ENCODE assay signal across 14 cellular contexts in genomic region chr5:59358005-59358404, GRCh38.
A peak's percentile ranks its signal among the peaks of the same experiment; 100 is the strongest.
DNase-seq lines count a peak whose midpoint lies in the region; ATAC-seq and TF ChIP-seq lines count a peak whose summit lies in the region.
"Had no signal": no experiment of that assay in that cellular context is flagged by ENCODE, and none has a peak within 500 bp of the region (broad histone marks: within the 10 kb centered on the region; RNA-seq: fewer than 3 reads in every experiment).

No MANE protein-coding gene starts in this region.

- H3K4me3 Mint-ChIP-seq in naive thymus-derived CD4-positive, alpha-beta T cell: no peak overlapping the region
- H3K4me3 Mint-ChIP-seq: dendritic cell treated with granulocyte-macrophage colony-stimulating factor and Interleukin-4, amounts not matched to agents 40 ng/mL and 50 ng/mL, for 4 days had no signal

- intact Hi-C loops in adrenal gland (cut with DNase I) (no loop called here), prostate gland (cut with DNase I) (loop anchor here (5.0 kb wide), 1 partner anchor 86 kb away; no protein-coding TSS in a partner anchor)
- intact Hi-C loops in naive thymus-derived CD4-positive, alpha-beta T cell (cut with micrococcal nuclease): no loop called here

- H3K9me3 Mint-ChIP-seq in naive thymus-derived CD4-positive, alpha-beta T cell: no peaks in the 10 kb centered on the region
- H3K9me3 Mint-ChIP-seq: dendritic cell treated with granulocyte-macrophage colony-stimulating factor and Interleukin-4, amounts not matched to agents 40 ng/mL and 50 ng/mL, for 4 days had no signal

- H3K27ac ChIP-seq in HUES64 (ENCODE audit: low read depth, low read length) (peak overlapping the region; percentile 20; the same call in 1 of the 2 replicates), ectodermal cell (ENCODE audit: insufficient read depth, low read depth, low read length, poor library complexity, severe bottlenecking) (peak overlapping the region; percentile 62), mesodermal cell (ENCODE audit: low read depth, low read length, severe bottlenecking) (peak overlapping the region; percentile 87), skeletal muscle tissue (ENCODE audit: low read depth, low read length) (peak overlapping the region; percentile 86), adrenal gland (no peak overlapping the region), prostate gland (peak overlapping the region in 1 of 2 donors; percentile 1)
- no peak overlapping the region for H3K27ac ChIP-seq in naive thymus-derived CD4-positive, alpha-beta T cell (ENCODE audit: low read depth, low read length)

- 75% methylated on average over 2 of the region's 2 CpGs for WGBS in HUES64
- WGBS in ectodermal cell, 2 experiments: 77 to 80% methylated on average over 2 of the region's 2 CpGs
- WGBS in mesodermal cell (ENCODE audit: insufficient coverage in 2 of 2), 2 experiments: 33 to 83% methylated on average over 1 of the region's 2 CpGs
- WGBS in adrenal gland, 4 donors: 48 to 52% (median 51%) methylated on average over 2 of the region's 2 CpGs
- WGBS in prostate gland: 31% methylated on average over 2 of the region's 2 CpGs

- H3K36me3 ChIP-seq in HUES64 (ENCODE audit: insufficient read depth, low read length): no peaks in the 10 kb centered on the region
- H3K36me3 ChIP-seq in ectodermal cell (ENCODE audit: control insufficient read depth, insufficient read depth, low read length): no peaks in the 10 kb centered on the region
- H3K36me3 ChIP-seq in mesodermal cell (ENCODE audit: control insufficient read depth, insufficient read depth, low read length): no peaks in the 10 kb centered on the region
- H3K36me3 ChIP-seq in skeletal muscle tissue (ENCODE audit: control insufficient read depth in 3 of 3, insufficient read depth in 3 of 3, low read length in 3 of 3): no peaks in the 10 kb centered on the region
- no peaks in the 10 kb centered on the region for H3K36me3 ChIP-seq in adrenal gland (replicated peaks in 1 of 2)
- H3K36me3 ChIP-seq in naive thymus-derived CD4-positive, alpha-beta T cell (ENCODE audit: control insufficient read depth in 2 of 3, insufficient read depth in 3 of 3, low read length in 3 of 3): no peaks in the 10 kb centered on the region
- no peaks in the 10 kb centered on the region for H3K36me3 ChIP-seq in prostate gland

- CTCF ChIA-PET in naive thymus-derived CD4-positive, alpha-beta T cell (lab: Charles Lee): interaction anchor here (1.4 to 1.9 kb wide), 2 partner anchors 10 to 22 kb away, joined by 4 to 5 read pairs; no protein-coding TSS in a partner anchor

- peaks cover 31% of the 10 kb centered on the region for H3K4me1 ChIP-seq in HUES64 (ENCODE audit: insufficient read depth, low read length)
- H3K4me1 ChIP-seq in ectodermal cell (ENCODE audit: control insufficient read depth, insufficient read depth, low read length): peaks cover 29% of the 10 kb centered on the region
- peaks cover 26% of the 10 kb centered on the region for H3K4me1 ChIP-seq in mesodermal cell (ENCODE audit: control insufficient read depth, insufficient read depth, low read length, poor library complexity, severe bottlenecking)
- H3K4me1 ChIP-seq in skeletal muscle tissue (ENCODE audit: control insufficient read depth in 3 of 3, insufficient read depth in 3 of 3, low read length in 3 of 3): peaks cover 6 to 24% (median 8%) of the 10 kb centered on the region in 3 donors
- H3K4me1 ChIP-seq in adrenal gland (replicated peaks in 1 of 2): no peaks in the 10 kb centered on the region
- H3K4me1 ChIP-seq in naive thymus-derived CD4-positive, alpha-beta T cell (ENCODE audit: control insufficient read depth in 2 of 2, insufficient read depth in 2 of 2, low read length in 2 of 2): no peaks in the 10 kb centered on the region
- H3K4me1 ChIP-seq in prostate gland (replicated peaks): no peaks in the 10 kb centered on the region

- ATAC-seq in HG02938 (IDR thresholded peaks at IDR 0.05; ENCODE audit: unreplicated experiment): no peak
- ATAC-seq in naive thymus-derived CD4-positive, alpha-beta T cell: no peak

- no peak for TF ChIP-seq CTCF in adrenal gland (IDR thresholded peaks at IDR 0.05)
- TF ChIP-seq CTCF in prostate gland (IDR thresholded peaks at IDR 0.05): no peak

- TF ChIP-seq POLR2A in adrenal gland (IDR thresholded peaks at IDR 0.05): no peak
- no peak for TF ChIP-seq POLR2A in prostate gland (IDR thresholded peaks at IDR 0.05)

- H3K36me3 Mint-ChIP-seq in naive thymus-derived CD4-positive, alpha-beta T cell: no peaks in the 10 kb centered on the region

- H3K27me3 ChIP-seq in HUES64 (ENCODE audit: insufficient read depth, low read length) (no peaks in the 10 kb centered on the region), ectodermal cell (ENCODE audit: control insufficient read depth, insufficient read depth, low read length, poor library complexity, severe bottlenecking) (no peaks in the 10 kb centered on the region), skeletal muscle tissue (ENCODE audit: control insufficient read depth in 3 of 3, insufficient read depth in 3 of 3, low read length in 3 of 3) (no peaks in the 10 kb centered on the region), adrenal gland (no peaks in the 10 kb centered on the region), prostate gland (replicated peaks; ENCODE audit: insufficient read depth) (no peaks in the 10 kb centered on the region)
- no peaks in the 10 kb centered on the region for H3K27me3 ChIP-seq in naive thymus-derived CD4-positive, alpha-beta T cell (ENCODE audit: control insufficient read depth in 2 of 2, insufficient read depth in 2 of 2, low read length in 2 of 2)

- H3K27ac Mint-ChIP-seq in naive thymus-derived CD4-positive, alpha-beta T cell: no peak overlapping the region
- H3K27ac Mint-ChIP-seq: dendritic cell treated with granulocyte-macrophage colony-stimulating factor and Interleukin-4, amounts not matched to agents 40 ng/mL and 50 ng/mL, for 4 days had no signal

- H3K4me3 ChIP-seq in HUES64 (ENCODE audit: low read length) (no peak overlapping the region), ectodermal cell (ENCODE audit: insufficient read depth, low read depth, low read length) (no peak overlapping the region), mesodermal cell (ENCODE audit: extremely low read depth, insufficient read depth, low read length, poor library complexity, severe bottlenecking) (no peak overlapping the region), skeletal muscle tissue (ENCODE audit: low read length in 3 of 3) (peak overlapping the region; percentile 25 to 57 (median 41)), adrenal gland (no peak overlapping the region), prostate gland (no peak overlapping the region)
- no peak overlapping the region for H3K4me3 ChIP-seq in naive thymus-derived CD4-positive, alpha-beta T cell (ENCODE audit: low read length)
- H3K4me3 ChIP-seq: mucosa of descending colon had no signal

- H3K9ac ChIP-seq in HUES64 (ENCODE audit: low read depth, low read length) (no peak overlapping the region), skeletal muscle tissue (ENCODE audit: low read depth in 1 of 3, low read length in 3 of 3) (peak overlapping the region; percentile 63 to 82 (median 76))

- no peak for DNase-seq in adrenal gland
- no peak for DNase-seq in naive thymus-derived CD4-positive, alpha-beta T cell
- DNase-seq in prostate gland (ENCODE audit: low spot score): no peak
- DNase-seq: activated CD4-positive, CD25-positive, alpha-beta regulatory T cell treated with anti-CD3 and anti-CD28 coated beads, Interleukin-2, amount 50 U/mL, for 72 hours; mucosa of descending colon; NCI-H1436 treated with DMSO at 0.1 percent for 48 hours; NCI-H226; SIG-M5 had no signal

- POLR2A ChIA-PET in naive thymus-derived CD4-positive, alpha-beta T cell (lab: Charles Lee): no interaction called here

- H3K9me3 ChIP-seq in HUES64 (ENCODE audit: insufficient read depth, low read depth, low read length): no peaks in the 10 kb centered on the region
- no peaks in the 10 kb centered on the region for H3K9me3 ChIP-seq in ectodermal cell (ENCODE audit: control insufficient read depth, low read length)
- no peaks in the 10 kb centered on the region for H3K9me3 ChIP-seq in mesodermal cell (ENCODE audit: control insufficient read depth, low read length)
- no peaks in the 10 kb centered on the region for H3K9me3 ChIP-seq in skeletal muscle tissue (ENCODE audit: control insufficient read depth in 3 of 3, low read length in 3 of 3)
- H3K9me3 ChIP-seq in adrenal gland (replicated peaks in 1 of 3): no peaks in the 10 kb centered on the region
- H3K9me3 ChIP-seq in naive thymus-derived CD4-positive, alpha-beta T cell (ENCODE audit: control insufficient read depth in 2 of 3, low read length in 3 of 3): no peaks in the 10 kb centered on the region
- no peaks in the 10 kb centered on the region for H3K9me3 ChIP-seq in prostate gland
- H3K9me3 ChIP-seq: mucosa of descending colon had no signal

- peaks cover 13 to 35% (median 22%) of the 10 kb centered on the region in 5 donors for H3K27me3 Mint-ChIP-seq in naive thymus-derived CD4-positive, alpha-beta T cell
- H3K27me3 Mint-ChIP-seq: dendritic cell treated with granulocyte-macrophage colony-stimulating factor and Interleukin-4, amounts not matched to agents 40 ng/mL and 50 ng/mL, for 4 days had no signal

- H3K4me1 Mint-ChIP-seq in naive thymus-derived CD4-positive, alpha-beta T cell: peaks cover 0 to 9% (median 0%) of the 10 kb centered on the region in 7 donors

Comparison
In these comparisons a context has a peak if more than half of its experiments do, and no peak if none do; other contexts are left out.
1. H3K27ac ChIP-seq: peak in HUES64 (single experiment), ectodermal cell (single experiment), mesodermal cell (single experiment) and skeletal muscle tissue (single experiment); none in adrenal gland (0 of 5) and naive thymus-derived CD4-positive, alpha-beta T cell (single experiment).
2. H3K4me3 ChIP-seq: peak in skeletal muscle tissue (3 of 3); none in HUES64 (single experiment), ectodermal cell (single experiment), mesodermal cell (single experiment), adrenal gland (0 of 4), naive thymus-derived CD4-positive, alpha-beta T cell (single experiment) and prostate gland (0 of 2).